ENCODE assay signal across 29 cellular contexts in the genomic region with DNA sequence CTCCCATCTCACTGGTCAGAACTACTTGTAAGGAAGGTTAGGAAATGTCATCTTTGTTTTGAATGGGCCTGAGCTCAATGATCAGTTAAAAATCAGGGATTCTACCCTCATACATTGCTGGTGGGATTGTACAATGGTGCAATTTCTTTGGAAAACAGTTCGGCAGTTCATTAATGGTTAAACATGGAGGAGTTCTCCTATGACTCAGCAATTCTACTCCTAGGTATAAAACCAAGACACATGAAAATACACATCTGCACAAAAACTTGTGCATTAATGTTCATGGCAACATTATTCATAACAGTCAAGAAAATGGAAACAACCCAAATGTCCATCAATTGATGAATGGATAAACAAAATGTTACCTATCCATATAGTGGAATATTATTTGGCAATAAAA. TPM values are rescaled to one million over a fixed set of nuclear protein-coding genes. Genes with fewer than 3 reads are reported as not detected.
"Had no signal": no experiment of that assay in that cellular context is flagged by ENCODE, and none has a peak within 500 bp of the region (broad histone marks: within the 10 kb centered on the region; RNA-seq: fewer than 3 reads in every experiment).

No MANE protein-coding gene starts in this region.

- H3K36me3 Mint-ChIP-seq: activated CD4-positive, alpha-beta memory T cell treated with anti-CD3 and anti-CD28 coated beads for 36 hours; activated naive CD8-positive, alpha-beta T cell; brain; T-cell had no signal

- H3K27ac Mint-ChIP-seq: activated CD4-positive, alpha-beta memory T cell treated with anti-CD3 and anti-CD28 coated beads for 36 hours; activated CD4-positive, alpha-beta T cell treated with anti-CD3 and anti-CD28 coated beads, Interleukin-2, amount 10 ng/mL, durations not matched to agents 7 days and 5 days; activated naive CD4-positive, alpha-beta T cell treated with anti-CD3 and anti-CD28 coated beads for 36 hours; activated naive CD8-positive, alpha-beta T cell; activated T-helper 17 cell treated with anti-CD3 and anti-CD28 coated beads, Interleukin-2, amount 50 U/mL, for 72 hours; T-cell had no signal

- H3K4me3 Mint-ChIP-seq: activated CD4-positive, alpha-beta memory T cell treated with anti-CD3 and anti-CD28 coated beads for 36 hours; activated CD4-positive, alpha-beta T cell treated with anti-CD3 and anti-CD28 coated beads, Interleukin-2, amount 10 ng/mL, durations not matched to agents 7 days and 5 days; activated naive CD4-positive, alpha-beta T cell treated with anti-CD3 and anti-CD28 coated beads for 36 hours; activated naive CD8-positive, alpha-beta T cell; activated T-helper 17 cell treated with anti-CD3 and anti-CD28 coated beads, Interleukin-2, amount 50 U/mL, for 72 hours; brain; T-cell had no signal

- H3K27ac ChIP-seq: SK-N-MC, VCaP had no signal

- ATAC-seq: activated T-helper 17 cell treated with anti-CD3 and anti-CD28 coated beads, Interleukin-2, amount 50 U/mL, for 72 hours; T-cell had no signal

- DNase-seq: activated CD4-positive, alpha-beta memory T cell treated with anti-CD3 and anti-CD28 coated beads for 36 hours; activated CD4-positive, alpha-beta T cell treated with anti-CD3 and anti-CD28 coated beads, Interleukin-2, amount 10 ng/mL, durations not matched to agents 7 days and 5 days; activated CD4-positive, CD25-positive, alpha-beta regulatory T cell; activated gamma-delta T cell; activated naive CD4-positive, alpha-beta T cell treated with anti-CD3 and anti-CD28 coated beads for 36 hours; activated T-cell treated with anti-CD3 and anti-CD28 coated beads for 4 hours; activated T-cell treated with anti-CD3 and anti-CD28 coated beads, Interleukin-2, amount 50 U/mL, for 48 hours; amygdala; MM.1S; NCI-H1105; NCI-H1436; NCI-H1694 treated with DMSO at 0.1 percent for 48 hours; NCI-H2029 treated with DMSO at 0.1 percent for 48 hours; NCI-H345; NCI-H510A; NCI-H526 treated with DMSO at 0.1 percent for 48 hours; NCI-H82; T-cell; T-helper 2 cell; T1000 had no signal

- H3K4me3 ChIP-seq: SK-N-MC had no signal

- H3K9me3 Mint-ChIP-seq: activated CD4-positive, alpha-beta memory T cell treated with anti-CD3 and anti-CD28 coated beads for 36 hours; activated CD4-positive, alpha-beta T cell treated with anti-CD3 and anti-CD28 coated beads, Interleukin-2, amount 10 ng/mL, durations not matched to agents 7 days and 5 days; activated naive CD4-positive, alpha-beta T cell treated with anti-CD3 and anti-CD28 coated beads for 36 hours; activated T-helper 17 cell treated with anti-CD3 and anti-CD28 coated beads, Interleukin-2, amount 50 U/mL, for 72 hours; T-cell had no signal

RNA-seq across cellular contexts. Expression of a gene that starts 4.9 kb away (rescaled TPM):
- total RNA-seq: activated CD4-positive, alpha-beta memory T cell treated with anti-CD3 and anti-CD28 coated beads for 36 hours; activated CD4-positive, alpha-beta T cell treated with anti-CD3 and anti-CD28 coated beads, Interleukin-2, amount 10 ng/mL, durations not matched to agents 7 days and 5 days; activated CD8-positive, alpha-beta memory T cell treated with anti-CD3 and anti-CD28 coated beads for 36 hours; activated naive CD4-positive, alpha-beta T cell treated with anti-CD3 and anti-CD28 coated beads for 36 hours; activated T-helper 17 cell treated with anti-CD3 and anti-CD28 coated beads, Interleukin-2, amount 50 U/mL, for 72 hours; astrocyte; OCI-LY7; RPMI7951 had no signal

RNA-seq across cellular contexts. Expression of a gene that starts 26.6 kb away (rescaled TPM):
- total RNA-seq: activated CD4-positive, alpha-beta memory T cell treated with anti-CD3 and anti-CD28 coated beads for 36 hours; activated CD4-positive, alpha-beta T cell treated with anti-CD3 and anti-CD28 coated beads, Interleukin-2, amount 10 ng/mL, durations not matched to agents 7 days and 5 days; activated CD8-positive, alpha-beta memory T cell treated with anti-CD3 and anti-CD28 coated beads for 36 hours; activated naive CD4-positive, alpha-beta T cell treated with anti-CD3 and anti-CD28 coated beads for 36 hours; activated T-helper 17 cell treated with anti-CD3 and anti-CD28 coated beads, Interleukin-2, amount 50 U/mL, for 72 hours; astrocyte; OCI-LY7; RPMI7951; T-cell had no signal

RNA-seq across cellular contexts. Expression of a gene that starts 33.2 kb away (rescaled TPM):
- total RNA-seq: activated CD4-positive, alpha-beta memory T cell treated with anti-CD3 and anti-CD28 coated beads for 36 hours; activated CD4-positive, alpha-beta T cell treated with anti-CD3 and anti-CD28 coated beads, Interleukin-2, amount 10 ng/mL, durations not matched to agents 7 days and 5 days; activated CD8-positive, alpha-beta memory T cell treated with anti-CD3 and anti-CD28 coated beads for 36 hours; activated naive CD4-positive, alpha-beta T cell treated with anti-CD3 and anti-CD28 coated beads for 36 hours; activated T-helper 17 cell treated with anti-CD3 and anti-CD28 coated beads, Interleukin-2, amount 50 U/mL, for 72 hours; astrocyte; OCI-LY7; RPMI7951 had no signal
